In genomic region chr5:179867079-179867465, GRCh38 we compare ENCODE assay signal across 2 cellular contexts.
TF ChIP-seq lines count a peak whose summit lies in the region.

No MANE protein-coding gene starts in this region.

TF ChIP-seq in SK-N-SH, 30 proteins besides CTCF, POLR2A, EP300 and RAD21:
- TF ChIP-seq RXRA (IDR thresholded peaks at IDR 0.05; ENCODE audit: borderline replicate concordance, low read depth) = no peak
- no peak for TF ChIP-seq POLR2AphosphoS5 (IDR thresholded peaks at IDR 0.05; ENCODE audit: low read depth, low read length)
- no peak for TF ChIP-seq REST (IDR thresholded peaks at IDR 0.05; ENCODE audit: low read depth, low read length)
- TF ChIP-seq GATA2 (CRISPR knock-in tag; IDR thresholded peaks at IDR 0.05) = no peak
- TF ChIP-seq NFIC (IDR thresholded peaks at IDR 0.05; ENCODE audit: borderline replicate concordance) = no peak
- TF ChIP-seq MAX (IDR thresholded peaks at IDR 0.05; ENCODE audit: low read depth) = no peak
- no peak for TF ChIP-seq MEF2A (IDR thresholded peaks at IDR 0.05; ENCODE audit: borderline replicate concordance, low read depth)
- no peak for TF ChIP-seq FOXJ3 (CRISPR knock-in tag; IDR thresholded peaks at IDR 0.05)
- TF ChIP-seq ZBTB33 (IDR thresholded peaks at IDR 0.05; ENCODE audit: borderline replicate concordance, low read depth) = no peak
- no peak for TF ChIP-seq USF2 (IDR thresholded peaks at IDR 0.05; ENCODE audit: borderline replicate concordance, low read depth, low read length)
- no peak for TF ChIP-seq YY1 (IDR thresholded peaks at IDR 0.05; ENCODE audit: low read depth)
- no peak for TF ChIP-seq IRF3 (IDR thresholded peaks at IDR 0.05; ENCODE audit: low read depth, low read length)

TF ChIP-seq in SK-N-SH treated with all-trans-retinoic acid at 6 μM for 48 hours, 23 proteins besides CTCF, POLR2A, EP300 and RAD21:
- no peak for TF ChIP-seq ARNTL (CRISPR knock-in tag; IDR thresholded peaks at IDR 0.05; ENCODE audit: borderline replicate concordance, low read depth)
- TF ChIP-seq GLIS3 (CRISPR knock-in tag; IDR thresholded peaks at IDR 0.05) = no peak
- no peak for TF ChIP-seq CSDC2 (CRISPR knock-in tag; IDR thresholded peaks at IDR 0.05)
- TF ChIP-seq ESRRG (CRISPR knock-in tag; IDR thresholded peaks at IDR 0.05) = no peak
- TF ChIP-seq CREB5 (CRISPR knock-in tag; IDR thresholded peaks at IDR 0.05; ENCODE audit: low read depth) = no peak
- TF ChIP-seq ISL1 (CRISPR knock-in tag; IDR thresholded peaks at IDR 0.05) = no peak
- no peak for TF ChIP-seq ZNF565 (CRISPR knock-in tag; conservative IDR thresholded peaks at IDR 0.05; ENCODE audit: low read depth)
- no peak for TF ChIP-seq PATZ1 (CRISPR knock-in tag; IDR thresholded peaks at IDR 0.05; ENCODE audit: borderline replicate concordance)
- TF ChIP-seq BACH2 (CRISPR knock-in tag; IDR thresholded peaks at IDR 0.05; ENCODE audit: borderline replicate concordance) = no peak
- TF ChIP-seq PPARA (CRISPR knock-in tag; IDR thresholded peaks at IDR 0.05; ENCODE audit: borderline replicate concordance) = no peak
- TF ChIP-seq SNAI2 (CRISPR knock-in tag; IDR thresholded peaks at IDR 0.05) = no peak
- no peak for TF ChIP-seq ZFP3 (CRISPR knock-in tag; IDR thresholded peaks at IDR 0.05)
- TF ChIP-seq CSRNP3 (CRISPR knock-in tag; IDR thresholded peaks at IDR 0.05) = no peak
- TF ChIP-seq RARB (CRISPR knock-in tag; IDR thresholded peaks at IDR 0.05) = no peak
- no peak for TF ChIP-seq ZC3H10 (CRISPR knock-in tag; IDR thresholded peaks at IDR 0.05)
